In genomic region chr1:9291914-9292360, GRCh38 we compare ENCODE assay signal across 8 cellular contexts. TPM values are rescaled to one million over a fixed set of nuclear protein-coding genes. Genes with fewer than 3 reads are reported as not detected.
DNase-seq lines count a peak whose midpoint lies in the region; ATAC-seq and TF ChIP-seq lines count a peak whose summit lies in the region.

No MANE protein-coding gene starts in this region.

- peaks cover 3 to 14% of the 10 kb centered on the region in 2 donors for H3K27me3 Mint-ChIP-seq in natural killer cell (ENCODE audit: low read depth in 2 of 2)

- TF ChIP-seq CTCF in epithelial cell of esophagus (IDR thresholded peaks at IDR 0.05; ENCODE audit: insufficient read depth, low read depth, low read length, missing control alignments) (no peak), natural killer cell (IDR thresholded peaks at IDR 0.05) (no peak)

- H3K4me1 Mint-ChIP-seq in natural killer cell, result peaks cover 0 to 9% of the 10 kb centered on the region in 2 donors

- peaks cover 8% of the 10 kb centered on the region for H3K36me3 Mint-ChIP-seq in natural killer cell

- H3K27ac Mint-ChIP-seq in natural killer cell, result peak overlapping the region in 1 of 2 donors; percentile 14

- ATAC-seq in natural killer cell (no peak), HG03432 (IDR thresholded peaks at IDR 0.05; ENCODE audit: unreplicated experiment) (no peak)

- peak overlapping the region; percentile 72 for H3K4me3 Mint-ChIP-seq in natural killer cell

- H3K9me3 Mint-ChIP-seq in natural killer cell, result peaks cover 3% of the 10 kb centered on the region in 2 donors

- DNase-seq in COLO668 (lab: John Stamatoyannopoulos, UW; ENCODE audit: unreplicated experiment), result peak; percentile 31
- peak; percentile 74 for DNase-seq in RPMI7951 (ENCODE audit: low read depth)
- DNase-seq in epithelial cell of esophagus (ENCODE audit: low read depth), result peak; percentile 72
- DNase-seq in natural killer cell, result no peak
- no peak for DNase-seq in SIG-M5 (lab: John Stamatoyannopoulos, UW)
- DNase-seq in NCI-H1092 treated with DMSO at 0.1 percent for 48 hours (lab: John Stamatoyannopoulos, UW), result no peak
- DNase-seq in SHP77 treated with DMSO at 0.1 percent for 48 hours (lab: John Stamatoyannopoulos, UW), result no peak

- peak overlapping the region; percentile 50 for H3K4me3 ChIP-seq in epithelial cell of esophagus (ENCODE audit: low read length)

- intact Hi-C loops in natural killer cell (cut with micrococcal nuclease), result no loop called here

RNA-seq across cellular contexts. Expression of gene SPSB1, which starts 0.8 kb away (rescaled TPM):
- 7.6 and 10.3 TPM in 2 replicates for total RNA-seq in RPMI7951 (2014; rRNA removed; shearing (Covaris generic))
- 1 to 10 TPM in 2 of 3 donors, under 1 TPM in 1; 0.82 to 3.0 (median 1.5) TPM for total RNA-seq in natural killer cell

RNA-seq across cellular contexts. Expression of gene H6PD, which starts 57.4 kb away (rescaled TPM):
- 8.4 and 10.2 TPM in 2 replicates for total RNA-seq in RPMI7951 (2014; rRNA removed; shearing (Covaris generic))
- 10 to 100 TPM; 24.3 to 37.1 (median 31.2) TPM for total RNA-seq in natural killer cell

Comparison
In these comparisons a context has a peak if more than half of its experiments do, and no peak if none do; other contexts are left out.
1. DNase-seq: peak in COLO668 (single experiment), RPMI7951 (single experiment) and epithelial cell of esophagus (single experiment); none in natural killer cell (single experiment), SIG-M5 (single experiment), NCI-H1092 treated with DMSO at 0.1 percent for 48 hours (single experiment) and SHP77 treated with DMSO at 0.1 percent for 48 hours (single experiment).